Comparison of ENCODE assay signal across 8 cellular contexts in genomic region chr3:119463171-119464169, GRCh38.
DNase-seq lines count a peak whose midpoint lies in the region; ATAC-seq and TF ChIP-seq lines count a peak whose summit lies in the region.

TSS of gene TMEM39A (minus strand) at chr3:119463615. CDS start at chr3:119462074, 1,541 bp downstream.

- H3K36me3 ChIP-seq in GM06990 (ENCODE audit: control insufficient read depth, insufficient read depth, low read length): peaks cover 4% of the 10 kb centered on the region

- TF ChIP-seq CTCF in GM06990 (IDR thresholded peaks at IDR 0.05; ENCODE audit: insufficient read depth, low read length, poor library complexity, severe bottlenecking): no peak

- H3K27me3 Mint-ChIP-seq in activated naive CD4-positive, alpha-beta T cell treated with anti-CD3 and anti-CD28 coated beads, Interleukin-2, amount 50 U/mL, for 24 hours: no peaks in the 10 kb centered on the region

- H3K36me3 Mint-ChIP-seq in activated naive CD4-positive, alpha-beta T cell treated with anti-CD3 and anti-CD28 coated beads, Interleukin-2, amount 50 U/mL, for 24 hours: peaks cover 9% of the 10 kb centered on the region

- peak; percentile 91 for ATAC-seq in HG02588 (IDR thresholded peaks at IDR 0.05; ENCODE audit: unreplicated experiment)
- ATAC-seq in SK-N-SH treated with all-trans-retinoic acid at 6 μM for 48 hours: peak; percentile 98

- no peaks in the 10 kb centered on the region for H3K9me3 Mint-ChIP-seq in activated naive CD4-positive, alpha-beta T cell treated with anti-CD3 and anti-CD28 coated beads, Interleukin-2, amount 50 U/mL, for 24 hours

- DNase-seq in GM06990 (ENCODE audit: extremely low read depth, insufficient read length) (peak; percentile 99), NCI-H1092 (lab: John Stamatoyannopoulos, UW) (peak; percentile 99), germinal center (ENCODE audit: low spot score) (peak; percentile 99), non-pigmented ciliary epithelial cell (ENCODE audit: low read depth) (peak; percentile 82), superior temporal gyrus (ENCODE audit: extremely low spot score) (peak; percentile 100)

- H3K4me3 ChIP-seq in GM06990 (replicated peaks; ENCODE audit: low read depth, low read length): peak within 1 kb of the TSS; percentile 85

- H3K4me3 Mint-ChIP-seq in activated naive CD4-positive, alpha-beta T cell treated with anti-CD3 and anti-CD28 coated beads, Interleukin-2, amount 50 U/mL, for 24 hours: peak within 1 kb of the TSS; percentile 98

- H3K27me3 ChIP-seq in GM06990 (replicated peaks; ENCODE audit: control insufficient read depth, insufficient read depth, low read length): no peaks in the 10 kb centered on the region

- H3K27ac Mint-ChIP-seq in activated naive CD4-positive, alpha-beta T cell treated with anti-CD3 and anti-CD28 coated beads, Interleukin-2, amount 50 U/mL, for 24 hours: peak within 1 kb of the TSS; percentile 99

- H3K4me1 Mint-ChIP-seq in activated naive CD4-positive, alpha-beta T cell treated with anti-CD3 and anti-CD28 coated beads, Interleukin-2, amount 50 U/mL, for 24 hours: peaks cover 39% of the 10 kb centered on the region

TF ChIP-seq in SK-N-SH treated with all-trans-retinoic acid at 6 μM for 48 hours, 23 proteins besides CTCF, POLR2A, EP300 and RAD21:
- TF ChIP-seq SNAI2 (CRISPR knock-in tag; IDR thresholded peaks at IDR 0.05): peak; percentile 51; the same call in 1 of the 2 replicates
- TF ChIP-seq GLIS3 (CRISPR knock-in tag; IDR thresholded peaks at IDR 0.05): peak; percentile 66; the same call in 1 of the 2 replicates
- TF ChIP-seq PATZ1 (CRISPR knock-in tag; IDR thresholded peaks at IDR 0.05; ENCODE audit: borderline replicate concordance): 0 out of 2 replicates have a peak, but pooled peaks have one; percentile 11
- no peak for TF ChIP-seq ZFP30 (CRISPR knock-in tag; IDR thresholded peaks at IDR 0.05)

Comparison
In these comparisons a context has a peak if more than half of its experiments do, and no peak if none do; other contexts are left out.
1. Peak in every context shown above with its lines: DNase-seq, ATAC-seq and H3K4me3 ChIP-seq.